Comparison of ENCODE assay signal across 18 cellular contexts in genomic region chr10:97018251-97019212, GRCh38.
DNase-seq lines count a peak whose midpoint lies in the region; ATAC-seq and TF ChIP-seq lines count a peak whose summit lies in the region.
"Had no signal": no experiment of that assay in that cellular context is flagged by ENCODE, and none has a peak within 500 bp of the region (broad histone marks: within the 10 kb centered on the region; RNA-seq: fewer than 3 reads in every experiment).

No MANE protein-coding gene starts in this region.

- TF ChIP-seq CTCF in IMR-90 (conservative IDR thresholded peaks at IDR 0.05; ENCODE audit: low read depth, low read length) (no peak), chondrocyte (IDR thresholded peaks at IDR 0.05) (no peak), osteoblast (IDR thresholded peaks at IDR 0.05; ENCODE audit: extremely low read depth, low read depth, low read length) (no peak)

- H4K20me1 ChIP-seq in IMR-90 (ENCODE audit: insufficient read depth, low read length) = no peaks in the 10 kb centered on the region
- H4K20me1 ChIP-seq in osteoblast (ENCODE audit: insufficient read depth, low read length) = no peaks in the 10 kb centered on the region
- H4K20me1 ChIP-seq: BLaER1 had no signal

- H3K4me1 ChIP-seq in IMR-90 (ENCODE audit: control insufficient read depth, insufficient read depth, low read length) (peaks cover 3% of the 10 kb centered on the region; the same call in 1 of the 2 replicates), osteoblast (ENCODE audit: insufficient read depth, low read length) (peaks cover 12% of the 10 kb centered on the region)

- no peak overlapping the region for H3K18ac ChIP-seq in IMR-90 (ENCODE audit: low read depth, low read length)

- H2BK20ac ChIP-seq in IMR-90 (ENCODE audit: low read depth, low read length) = no peak overlapping the region

- no peak overlapping the region for H2BK120ac ChIP-seq in IMR-90 (ENCODE audit: low read depth, low read length)

- no peak overlapping the region for H4K91ac ChIP-seq in IMR-90 (ENCODE audit: insufficient read depth, low read depth, low read length)

- intact Hi-C loops in IMR-90 (cut with micrococcal nuclease) = no loop called here

- no peak overlapping the region for H3K4me2 ChIP-seq in IMR-90 (ENCODE audit: low read depth, low read length)
- H3K4me2 ChIP-seq in osteoblast (ENCODE audit: insufficient read depth, low read length) = no peak overlapping the region

- H2AK5ac ChIP-seq in IMR-90 (ENCODE audit: low read depth, low read length) = peak overlapping the region; percentile 21; the same call in 1 of the 2 replicates

- H3K9ac ChIP-seq in IMR-90 (ENCODE audit: low read depth, low read length) = no peak overlapping the region
- H3K9ac ChIP-seq: BLaER1 had no signal

- no peak overlapping the region for H3K4ac ChIP-seq in IMR-90 (ENCODE audit: low read depth, low read length)

- ATAC-seq in IMR-90 (ENCODE audit: low read depth) = no peak
- ATAC-seq: CD8-positive, alpha-beta T cell had no signal

- peaks cover 8% of the 10 kb centered on the region; the same call in 1 of the 2 replicates for H3K9me1 ChIP-seq in IMR-90 (ENCODE audit: insufficient read depth, low read length)

- no peaks in the 10 kb centered on the region for H3K79me1 ChIP-seq in IMR-90 (ENCODE audit: low read depth in 1 of 2, low read length in 2 of 2)

- H3K56ac ChIP-seq in IMR-90 (ENCODE audit: extremely low read depth, insufficient read depth, low read length) = no peak overlapping the region

- BruUV-seq in IMR-90 (replicated peaks; lab: Mats Ljungman, UMichigan) = no TSS peak

- no peak overlapping the region for H2BK15ac ChIP-seq in IMR-90 (ENCODE audit: low read depth, low read length)

- H3K9me3 ChIP-seq in IMR-90 (ENCODE audit: control insufficient read depth, insufficient read depth, low read length) (no peaks in the 10 kb centered on the region), osteoblast (ENCODE audit: low read depth, low read length) (no peaks in the 10 kb centered on the region)
- H3K9me3 ChIP-seq: BLaER1 had no signal

- no peaks in the 10 kb centered on the region for H3K27me3 Mint-ChIP-seq in activated T-cell treated with anti-CD3 and anti-CD28 coated beads, Interleukin-2, amount 50 U/mL, for 24 hours
- no peaks in the 10 kb centered on the region for H3K27me3 Mint-ChIP-seq in chondrocyte (ENCODE audit: low read depth)

- H2AFZ ChIP-seq in IMR-90 (replicated peaks; ENCODE audit: low read length, poor library complexity) (no peak overlapping the region), osteoblast (ENCODE audit: low read length) (no peak overlapping the region)

- H3K79me2 ChIP-seq in osteoblast (ENCODE audit: insufficient read depth, low read length) = no peaks in the 10 kb centered on the region

- H3K23ac ChIP-seq in IMR-90 (ENCODE audit: low read depth, low read length) = no peak overlapping the region

- dilution Hi-C loops in IMR-90 (cut with HindIII; ENCODE audit: low sequenced_read_pairs, unreplicated experiment) = no loop called here

- H2BK5ac ChIP-seq in IMR-90 (ENCODE audit: low read depth, low read length, poor library complexity, severe bottlenecking) = no peak overlapping the region

- H3K4me3 ChIP-seq in IMR-90 (ENCODE audit: insufficient read depth, low read depth, low read length) = no peak overlapping the region
- H3K4me3 ChIP-seq in osteoblast (ENCODE audit: insufficient read depth, low read length) = no peak overlapping the region
- H3K4me3 ChIP-seq: BLaER1 had no signal

- H3K4me1 Mint-ChIP-seq in activated T-cell treated with anti-CD3 and anti-CD28 coated beads, Interleukin-2, amount 50 U/mL, for 24 hours (ENCODE audit: low read depth) = peaks cover 20% of the 10 kb centered on the region
- H3K4me1 Mint-ChIP-seq in chondrocyte (ENCODE audit: low read depth) = peaks cover 31% of the 10 kb centered on the region

- no peak overlapping the region for H3K14ac ChIP-seq in IMR-90 (replicated peaks; ENCODE audit: low read depth, low read length)

- CTCF ChIA-PET in IMR-90 (lab: Yijun Ruan, JAX) = interaction anchor here (0.7 kb wide), 1 partner anchor 179 kb away, joined by 5 read pairs; no protein-coding TSS in a partner anchor

- peak; percentile 23 for DNase-seq in activated T-cell treated with anti-CD3 and anti-CD28 coated beads, Interleukin-2, amount 50 U/mL, for 24 hours
- DNase-seq in activated T-cell treated with anti-CD3 and anti-CD28 coated beads for 4 hours = no peak
- no peak for DNase-seq in IMR-90
- DNase-seq in chondrocyte (ENCODE audit: low spot score) = peak; percentile 60
- DNase-seq in osteoblast (ENCODE audit: insufficient read length, low spot score, missing footprints) = peak; percentile 77
- DNase-seq in SHP77 (lab: John Stamatoyannopoulos, UW) = no peak
- DNase-seq in NCI-H2081 treated with DMSO at 0.1 percent for 48 hours (lab: John Stamatoyannopoulos, UW) = no peak
- no peak for DNase-seq in NCI-H2081 (lab: John Stamatoyannopoulos, UW)
- DNase-seq: 8988T; CD8-positive, alpha-beta T cell; GDM1; NCI-H187; NCI-H446; NCI-H69; NK-92 treated with Interleukin-12 subunit alpha and Interleukin-12 subunit beta, amount 100 ng/mL, for 24 hours; SIG-M5 had no signal

- H3K9me3 Mint-ChIP-seq in activated T-cell treated with anti-CD3 and anti-CD28 coated beads, Interleukin-2, amount 50 U/mL, for 24 hours = no peaks in the 10 kb centered on the region
- H3K9me3 Mint-ChIP-seq in chondrocyte (ENCODE audit: low read depth) = no peaks in the 10 kb centered on the region
- H3K9me3 Mint-ChIP-seq: CD8-positive, alpha-beta T cell; IgD-negative memory B cell had no signal

- H3K36me3 Mint-ChIP-seq in activated T-cell treated with anti-CD3 and anti-CD28 coated beads, Interleukin-2, amount 50 U/mL, for 24 hours (ENCODE audit: low read depth) = no peaks in the 10 kb centered on the region
- H3K36me3 Mint-ChIP-seq in chondrocyte (ENCODE audit: low read depth) = no peaks in the 10 kb centered on the region
- H3K36me3 Mint-ChIP-seq: CD8-positive, alpha-beta T cell; IgD-negative memory B cell had no signal

- no peak overlapping the region for H3K4me3 Mint-ChIP-seq in activated T-cell treated with anti-CD3 and anti-CD28 coated beads, Interleukin-2, amount 50 U/mL, for 24 hours
- H3K4me3 Mint-ChIP-seq in chondrocyte (ENCODE audit: unreplicated experiment) = no peak overlapping the region
- H3K4me3 Mint-ChIP-seq: CD8-positive, alpha-beta T cell had no signal

- in situ Hi-C loops in IMR-90 (cut with MboI; ENCODE audit: low sequenced_read_pairs) = no loop called here

- WGBS in IMR-90 (ENCODE audit: extremely low coverage in 2 of 2, insufficient read length in 1 of 2), 2 experiments = 51% methylated on average over 5 of the region's 18 CpGs; no CpG with 5 or more reads in 1 of the 2 experiments

- TF ChIP-seq RAD21 in IMR-90 (IDR thresholded peaks at IDR 0.05; ENCODE audit: low read length) = no peak

- peak overlapping the region; percentile 40 for H2AK9ac ChIP-seq in IMR-90 (replicated peaks; ENCODE audit: low read depth, low read length, poor library complexity)

- POLR2A ChIA-PET in IMR-90 (lab: Charles Lee; ENCODE audit: unreplicated experiment) = no interaction called here

- no peak overlapping the region for H3K27ac Mint-ChIP-seq in activated T-cell treated with anti-CD3 and anti-CD28 coated beads, Interleukin-2, amount 50 U/mL, for 24 hours
- no peak overlapping the region for H3K27ac Mint-ChIP-seq in chondrocyte (ENCODE audit: unreplicated experiment)
- H3K27ac Mint-ChIP-seq: CD8-positive, alpha-beta T cell had no signal

- H3K27ac ChIP-seq in IMR-90 (ENCODE audit: insufficient read depth, low read length) (no peak overlapping the region), osteoblast (ENCODE audit: low read depth, low read length) (no peak overlapping the region)
- H3K27ac ChIP-seq: BLaER1 had no signal

- no peaks in the 10 kb centered on the region for H3K36me3 ChIP-seq in IMR-90 (ENCODE audit: control insufficient read depth, insufficient read depth, low read length)
- no peaks in the 10 kb centered on the region for H3K36me3 ChIP-seq in osteoblast (ENCODE audit: insufficient read depth, low read length)
- H3K36me3 ChIP-seq: BLaER1 had no signal

- no peak for TF ChIP-seq POLR2A in IMR-90 (IDR thresholded peaks at IDR 0.05; ENCODE audit: low read depth, low read length)

- H4K5ac ChIP-seq in IMR-90 (ENCODE audit: low read depth, low read length) = no peak overlapping the region

- H4K8ac ChIP-seq in IMR-90 (ENCODE audit: low read depth in 2 of 2, low read length in 2 of 2) = no peak overlapping the region

- H3K27me3 ChIP-seq in IMR-90 (ENCODE audit: control insufficient read depth, insufficient read depth, low read length) (peaks cover 6% of the 10 kb centered on the region; the same call in 1 of the 2 replicates), osteoblast (ENCODE audit: insufficient read depth, low read length) (no peaks in the 10 kb centered on the region)
- H3K27me3 ChIP-seq: BLaER1 had no signal

TF ChIP-seq in IMR-90, 13 proteins besides CTCF, POLR2A, EP300 and RAD21 (continues in another document):
- TF ChIP-seq FOS (IDR thresholded peaks at IDR 0.05; ENCODE audit: low read depth, low read length) = no peak
- no peak for TF ChIP-seq MAFK (IDR thresholded peaks at IDR 0.05; ENCODE audit: low read depth, low read length)
- no peak for TF ChIP-seq RFX5 (IDR thresholded peaks at IDR 0.05; ENCODE audit: low read depth, low read length)
- TF ChIP-seq MXI1 (IDR thresholded peaks at IDR 0.05; ENCODE audit: borderline replicate concordance, low read depth, low read length) = no peak
- TF ChIP-seq BHLHE40 (IDR thresholded peaks at IDR 0.05; ENCODE audit: low read depth, low read length) = no peak
- no peak for TF ChIP-seq SMC3 (IDR thresholded peaks at IDR 0.05; ENCODE audit: low read depth, low read length)
- no peak for TF ChIP-seq CHD1 (IDR thresholded peaks at IDR 0.05; ENCODE audit: low read depth, low read length)
- no peak for TF ChIP-seq NFE2L2 (IDR thresholded peaks at IDR 0.05; ENCODE audit: low read depth, low read length)
- TF ChIP-seq, protein P1, sequence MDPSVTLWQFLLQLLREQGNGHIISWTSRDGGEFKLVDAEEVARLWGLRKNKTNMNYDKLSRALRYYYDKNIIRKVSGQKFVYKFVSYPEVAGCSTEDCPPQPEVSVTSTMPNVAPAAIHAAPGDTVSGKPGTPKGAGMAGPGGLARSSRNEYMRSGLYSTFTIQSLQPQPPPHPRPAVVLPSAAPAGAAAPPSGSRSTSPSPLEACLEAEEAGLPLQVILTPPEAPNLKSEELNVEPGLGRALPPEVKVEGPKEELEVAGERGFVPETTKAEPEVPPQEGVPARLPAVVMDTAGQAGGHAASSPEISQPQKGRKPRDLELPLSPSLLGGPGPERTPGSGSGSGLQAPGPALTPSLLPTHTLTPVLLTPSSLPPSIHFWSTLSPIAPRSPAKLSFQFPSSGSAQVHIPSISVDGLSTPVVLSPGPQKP (IDR thresholded peaks at IDR 0.05; ENCODE audit: borderline replicate concordance, low read depth, low read length) = no peak
- TF ChIP-seq RCOR1 (IDR thresholded peaks at IDR 0.05; ENCODE audit: insufficient replicate concordance, low read length) = no peak

Comparison
In these comparisons a context has a peak if more than half of its experiments do, and no peak if none do; other contexts are left out.
1. DNase-seq: peak in activated T-cell treated with anti-CD3 and anti-CD28 coated beads, Interleukin-2, amount 50 U/mL, for 24 hours (single experiment), chondrocyte (single experiment) and osteoblast (single experiment); none in activated T-cell treated with anti-CD3 and anti-CD28 coated beads for 4 hours (single experiment), IMR-90 (single experiment), SHP77 (0 of 2), NCI-H2081 treated with DMSO at 0.1 percent for 48 hours (single experiment) and NCI-H2081 (0 of 2).